In the genomic region with DNA sequence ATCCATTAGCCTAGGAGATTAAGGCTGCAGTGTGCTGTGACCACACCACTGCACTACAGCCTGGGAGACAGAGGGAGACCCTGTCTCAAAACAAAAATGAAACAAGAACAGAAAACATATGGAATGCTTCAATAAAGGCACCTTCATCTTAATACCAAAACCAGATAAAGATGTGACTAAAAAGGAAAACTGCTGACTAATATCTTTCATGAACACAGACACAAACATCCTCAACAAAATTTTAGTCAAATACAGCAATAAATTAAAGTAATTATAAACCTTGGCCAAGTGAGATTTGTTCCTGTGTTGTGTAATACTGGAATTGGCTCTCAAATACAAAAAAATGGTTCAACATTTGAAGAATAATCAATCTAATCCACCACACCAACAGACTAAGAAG, we compare ENCODE assay signal across 1 cellular context.
TF ChIP-seq lines count a peak whose summit lies in the region.

No MANE protein-coding gene starts in this region.

TF ChIP-seq in HepG2, 621 proteins besides CTCF, POLR2A, EP300 and RAD21:
- TF ChIP-seq, protein P1, sequence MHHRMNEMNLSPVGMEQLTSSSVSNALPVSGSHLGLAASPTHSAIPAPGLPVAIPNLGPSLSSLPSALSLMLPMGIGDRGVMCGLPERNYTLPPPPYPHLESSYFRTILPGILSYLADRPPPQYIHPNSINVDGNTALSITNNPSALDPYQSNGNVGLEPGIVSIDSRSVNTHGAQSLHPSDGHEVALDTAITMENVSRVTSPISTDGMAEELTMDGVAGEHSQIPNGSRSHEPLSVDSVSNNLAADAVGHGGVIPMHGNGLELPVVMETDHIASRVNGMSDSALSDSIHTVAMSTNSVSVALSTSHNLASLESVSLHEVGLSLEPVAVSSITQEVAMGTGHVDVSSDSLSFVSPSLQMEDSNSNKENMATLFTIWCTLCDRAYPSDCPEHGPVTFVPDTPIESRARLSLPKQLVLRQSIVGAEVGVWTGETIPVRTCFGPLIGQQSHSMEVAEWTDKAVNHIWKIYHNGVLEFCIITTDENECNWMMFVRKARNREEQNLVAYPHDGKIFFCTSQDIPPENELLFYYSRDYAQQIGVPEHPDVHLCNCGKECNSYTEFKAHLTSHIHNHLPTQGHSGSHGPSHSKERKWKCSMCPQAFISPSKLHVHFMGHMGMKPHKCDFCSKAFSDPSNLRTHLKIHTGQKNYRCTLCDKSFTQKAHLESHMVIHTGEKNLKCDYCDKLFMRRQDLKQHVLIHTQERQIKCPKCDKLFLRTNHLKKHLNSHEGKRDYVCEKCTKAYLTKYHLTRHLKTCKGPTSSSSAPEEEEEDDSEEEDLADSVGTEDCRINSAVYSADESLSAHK (CRISPR knock-in tag; IDR thresholded peaks at IDR 0.05; ENCODE audit: borderline replicate concordance), result no peak
- TF ChIP-seq, protein P2, sequence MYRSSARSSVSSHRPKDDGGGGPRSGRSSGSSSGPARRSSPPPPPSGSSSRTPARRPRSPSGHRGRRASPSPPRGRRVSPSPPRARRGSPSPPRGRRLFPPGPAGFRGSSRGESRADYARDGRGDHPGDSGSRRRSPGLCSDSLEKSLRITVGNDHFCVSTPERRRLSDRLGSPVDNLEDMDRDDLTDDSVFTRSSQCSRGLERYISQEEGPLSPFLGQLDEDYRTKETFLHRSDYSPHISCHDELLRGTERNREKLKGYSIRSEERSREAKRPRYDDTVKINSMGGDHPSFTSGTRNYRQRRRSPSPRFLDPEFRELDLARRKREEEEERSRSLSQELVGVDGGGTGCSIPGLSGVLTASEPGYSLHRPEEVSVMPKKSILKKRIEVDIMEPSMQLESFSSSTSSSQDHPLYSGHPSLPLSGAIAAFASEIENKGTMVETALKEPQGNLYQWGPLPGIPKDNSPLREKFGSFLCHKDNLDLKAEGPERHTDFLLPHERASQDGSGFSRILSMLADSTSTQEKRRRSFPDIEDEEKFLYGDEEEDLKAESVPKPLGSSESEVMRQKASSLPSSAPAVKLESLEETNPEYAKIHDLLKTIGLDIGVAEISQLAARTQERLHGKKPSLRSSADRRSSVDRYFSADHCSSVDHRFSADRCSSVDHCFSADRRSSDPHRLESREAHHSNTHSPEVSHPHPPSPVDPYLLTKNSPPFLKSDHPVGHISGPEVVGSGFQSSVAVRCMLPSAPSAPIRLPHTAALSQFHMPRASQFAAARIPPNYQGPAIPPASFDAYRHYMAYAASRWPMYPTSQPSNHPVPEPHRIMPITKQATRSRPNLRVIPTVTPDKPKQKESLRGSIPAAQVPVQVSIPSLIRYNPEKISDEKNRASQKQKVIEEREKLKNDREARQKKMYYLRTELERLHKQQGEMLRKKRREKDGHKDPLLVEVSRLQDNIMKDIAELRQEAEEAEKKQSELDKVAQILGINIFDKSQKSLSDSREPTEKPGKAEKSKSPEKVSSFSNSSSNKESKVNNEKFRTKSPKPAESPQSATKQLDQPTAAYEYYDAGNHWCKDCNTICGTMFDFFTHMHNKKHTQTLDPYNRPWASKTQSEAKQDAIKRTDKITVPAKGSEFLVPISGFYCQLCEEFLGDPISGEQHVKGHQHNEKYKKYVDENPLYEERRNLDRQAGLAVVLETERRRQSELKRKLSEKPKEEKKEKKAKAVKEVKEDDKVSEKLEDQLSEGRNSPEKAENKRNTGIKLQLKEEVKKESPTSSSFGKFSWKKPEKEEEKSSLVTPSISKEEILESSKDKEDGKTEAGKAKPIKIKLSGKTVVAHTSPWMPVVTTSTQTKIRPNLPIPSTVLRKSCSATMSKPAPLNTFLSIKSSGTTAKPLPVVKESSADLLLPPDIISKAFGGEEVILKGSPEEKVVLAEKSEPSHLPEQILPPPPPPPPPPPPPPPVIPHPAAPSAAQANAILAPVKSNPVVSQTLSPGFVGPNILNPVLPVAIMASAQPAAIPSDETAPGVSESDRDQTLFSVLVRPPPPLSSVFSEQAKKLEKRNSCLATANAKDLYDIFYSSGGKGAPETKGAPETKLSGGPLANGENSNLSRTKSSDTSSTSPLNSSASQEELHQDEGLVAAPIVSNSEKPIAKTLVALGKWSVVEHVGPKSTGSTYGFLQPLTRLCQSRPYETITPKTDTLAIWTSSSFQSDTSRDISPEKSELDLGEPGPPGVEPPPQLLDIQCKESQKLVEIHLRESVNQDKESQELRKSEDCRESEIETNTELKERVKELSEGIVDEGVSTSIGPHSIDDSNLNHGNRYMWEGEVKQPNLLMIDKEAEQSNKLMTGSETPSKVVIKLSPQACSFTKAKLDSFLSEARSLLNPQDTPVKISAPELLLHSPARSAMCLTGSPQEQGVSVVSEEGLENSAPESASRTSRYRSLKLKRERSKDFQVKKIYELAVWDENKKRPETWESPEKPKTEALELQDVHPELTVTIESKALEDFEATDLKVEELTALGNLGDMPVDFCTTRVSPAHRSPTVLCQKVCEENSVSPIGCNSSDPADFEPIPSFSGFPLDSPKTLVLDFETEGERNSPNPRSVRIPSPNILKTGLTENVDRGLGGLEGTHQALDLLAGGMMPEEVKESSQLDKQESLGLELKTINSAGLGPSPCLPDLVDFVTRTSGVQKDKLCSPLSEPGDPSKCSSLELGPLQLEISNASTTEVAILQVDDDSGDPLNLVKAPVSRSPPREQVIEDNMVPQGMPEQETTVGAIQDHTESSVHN (CRISPR knock-in tag; IDR thresholded peaks at IDR 0.05), result no peak
- peak; percentile 67 for TF ChIP-seq MAFF (IDR thresholded peaks at IDR 0.05; ENCODE audit: low read depth, low read length)
- TF ChIP-seq ZNF614 (CRISPR knock-in tag; IDR thresholded peaks at IDR 0.05; ENCODE audit: borderline replicate concordance), result no peak
- TF ChIP-seq FOXO1 (CRISPR knock-in tag; IDR thresholded peaks at IDR 0.05), result no peak
- TF ChIP-seq RXRB (CRISPR knock-in tag; IDR thresholded peaks at IDR 0.05; ENCODE audit: borderline replicate concordance), result no peak
- no peak for TF ChIP-seq MBNL3 (CRISPR knock-in tag; conservative IDR thresholded peaks at IDR 0.05)
- peak; percentile 59 to 77 for TF ChIP-seq MAFK (conservative IDR thresholded peaks at IDR 0.05 in 1 of 2, IDR thresholded peaks at IDR 0.05 in 1 of 2; ENCODE audit: low read length in 2 of 2)
TF ChIP-seq in HepG2: peak in this region for 2.
